Comparison of ENCODE assay signal across 21 cellular contexts in genomic region chr3:10504161-10505049, GRCh38. TPM values are rescaled to one million over a fixed set of nuclear protein-coding genes. Genes with fewer than 3 reads are reported as not detected.
DNase-seq lines count a peak whose midpoint lies in the region; ATAC-seq, FAIRE-seq and TF ChIP-seq lines count a peak whose summit lies in the region.
"Had no signal": no experiment of that assay in that cellular context is flagged by ENCODE, and none has a peak within 500 bp of the region (broad histone marks: within the 10 kb centered on the region; RNA-seq: fewer than 3 reads in every experiment).

No MANE protein-coding gene starts in this region.

- H3K4ac ChIP-seq in H1 (replicated peaks; ENCODE audit: insufficient read length, low read depth, low read length) = peak overlapping the region; percentile 65

- H4K8ac ChIP-seq in H1 (ENCODE audit: extremely low read depth, insufficient read depth, low read length) = peak overlapping the region; percentile 35; the same call in 1 of the 2 replicates

- no peak overlapping the region for H2BK12ac ChIP-seq in H1 (ENCODE audit: low read depth, low read length)

- ATAC-seq in GM21515 (IDR thresholded peaks at IDR 0.05; ENCODE audit: unreplicated experiment) = no peak
- ATAC-seq: activated CD4-positive, CD25-positive, alpha-beta regulatory T cell treated with anti-CD3 and anti-CD28 coated beads, Interleukin-2, amount 50 U/mL, for 24 hours had no signal

- H3K27ac ChIP-seq in H1 (ENCODE audit: low read depth, low read length) = no peak overlapping the region
- H3K27ac ChIP-seq in neural cell (ENCODE audit: low read length) = peak overlapping the region; percentile 28
- no peak overlapping the region for H3K27ac ChIP-seq in Peyer's patch
- H3K27ac ChIP-seq in kidney (ENCODE audit: low read depth in 2 of 2, low read length in 2 of 2) = no peak overlapping the region
- H3K27ac ChIP-seq: C4-2B, cardiac muscle cell had no signal

- H2BK120ac ChIP-seq in H1 (replicated peaks; ENCODE audit: low read depth, low read length) = no peak overlapping the region

- no peak overlapping the region for H3K23ac ChIP-seq in H1 (ENCODE audit: insufficient read length)

- no peak overlapping the region for H2AK5ac ChIP-seq in H1 (ENCODE audit: low read depth, low read length)

- H2AFZ ChIP-seq in H1 (ENCODE audit: low read length) = no peak overlapping the region
- H2AFZ ChIP-seq in neural cell (ENCODE audit: low read depth, low read length) = peak overlapping the region; percentile 33

- no peak overlapping the region for H3K14ac ChIP-seq in H1 (ENCODE audit: insufficient read length)

- no peak for TF ChIP-seq RAD21 in H1 (IDR thresholded peaks at IDR 0.05 in 1 of 2, conservative IDR thresholded peaks at IDR 0.05 in 1 of 2; ENCODE audit: low read depth in 2 of 2, low read length in 2 of 2)
- no peak for TF ChIP-seq RAD21 in neural cell (conservative IDR thresholded peaks at IDR 0.05)

- intact Hi-C loops in kidney (cut with DNase I) = no loop called here

- POLR2A ChIA-PET in H1 (lab: Charles Lee; ENCODE audit: partially characterized antibody) = no interaction called here

- TF ChIP-seq POLR2A in H1 (IDR thresholded peaks at IDR 0.05; ENCODE audit: control extremely low read depth in 1 of 2, low read depth in 2 of 2, low read length in 2 of 2) = no peak
- TF ChIP-seq POLR2A in Peyer's patch (IDR thresholded peaks at IDR 0.05) = no peak

- no peak overlapping the region for H2BK15ac ChIP-seq in H1 (ENCODE audit: low read length)

- no peak overlapping the region for H3K18ac ChIP-seq in H1 (ENCODE audit: extremely low read depth, low read length)

- H3K9me3 ChIP-seq in H1 (ENCODE audit: insufficient read depth in 2 of 2, low read depth in 1 of 2, low read length in 1 of 2) = no peaks in the 10 kb centered on the region
- no peaks in the 10 kb centered on the region for H3K9me3 ChIP-seq in neural cell (ENCODE audit: low read length)
- no peaks in the 10 kb centered on the region for H3K9me3 ChIP-seq in Peyer's patch
- no peaks in the 10 kb centered on the region for H3K9me3 ChIP-seq in kidney (ENCODE audit: control insufficient read depth in 1 of 2, low read length in 2 of 2)

- no peak for TF ChIP-seq EP300 in H1 (IDR thresholded peaks at IDR 0.05; ENCODE audit: borderline replicate concordance in 1 of 2, low read depth in 2 of 2, low read length in 2 of 2)
- TF ChIP-seq EP300 in neural cell (conservative IDR thresholded peaks at IDR 0.05; ENCODE audit: poor library complexity, severe bottlenecking) = no peak

- 79% methylated on average over 15 of the region's 25 CpGs; no CpG with 5 or more reads in 1 of the 2 experiments for WGBS in H1 (ENCODE audit: extremely low coverage in 1 of 2, insufficient coverage in 1 of 2, insufficient read length in 1 of 2, insufficient replicate concordance in 2 of 2, low coverage in 1 of 2, low lambda C conversion rate in 2 of 2, missing lambda C conversion rate in 1 of 2), 2 experiments

- no peak overlapping the region; the same call in 1 of the 2 replicates for H2BK5ac ChIP-seq in H1 (ENCODE audit: low read depth, low read length)

- H3K79me2 ChIP-seq in H1 (ENCODE audit: control insufficient read depth in 1 of 2, insufficient read depth in 2 of 2, low read length in 2 of 2) = no peaks in the 10 kb centered on the region
- H3K79me2 ChIP-seq in neural cell (replicated peaks; ENCODE audit: insufficient read depth, low read length) = no peaks in the 10 kb centered on the region

- no peaks in the 10 kb centered on the region for H3F3A ChIP-seq in neural cell (ENCODE audit: insufficient read depth, low read length, poor library complexity, severe bottlenecking)

- H2BK20ac ChIP-seq in H1 (ENCODE audit: low read length) = no peak overlapping the region

- H3K27me3 ChIP-seq in H1 (replicated peaks in 1 of 4; ENCODE audit: control insufficient read depth in 3 of 4, extremely low read depth in 1 of 4, insufficient read depth in 3 of 4, low read length in 3 of 4) (peaks cover 0 to 12% (median 10%) of the 10 kb centered on the region in 4 experiments; a peak in 5 of 7 replicates), neural cell (ENCODE audit: insufficient read depth, low read depth, low read length) (no peaks in the 10 kb centered on the region), Peyer's patch (peaks cover 0 to 10% of the 10 kb centered on the region in 2 donors)

- peaks cover 5% of the 10 kb centered on the region; the same call in 1 of the 2 replicates for H3K23me2 ChIP-seq in H1 (ENCODE audit: low read depth, low read length)

- DNase-seq in D341Med (ENCODE audit: low spot score) (peak; percentile 56), HuH-7 (ENCODE audit: low spot score) (peak; percentile 79), H1 (ENCODE audit: low read depth in 1 of 2, low spot score in 2 of 2) (no peak), Peyer's patch (no peak), kidney (no peak)
- DNase-seq: activated CD8-positive, alpha-beta memory T cell treated with anti-CD3 and anti-CD28 coated beads, Interleukin-2, amount 50 U/mL, for 4 hours; foreskin melanocyte; HCEC 1CT; immature natural killer cell; NCI-H1436 treated with DMSO at 0.1 percent for 48 hours; stimulated activated naive CD8-positive, alpha-beta T cell treated with anti-CD3 and anti-CD28 coated beads, Interleukin-15, amount 100 ng/mL, for 72 hours had no signal

- CTCF ChIA-PET in H1 (lab: Charles Lee; ENCODE audit: partially characterized antibody) = interaction anchor here (0.8 to 1.4 kb wide), 4 partner anchors 8 to 166 kb away, joined by 3 read pairs; no protein-coding TSS in a partner anchor

- no peaks in the 10 kb centered on the region for H3K36me3 ChIP-seq in H1 (ENCODE audit: control insufficient read depth in 2 of 4, insufficient read depth in 4 of 4, low read length in 3 of 4)
- H3K36me3 ChIP-seq in neural cell (ENCODE audit: insufficient read depth, low read length) = no peaks in the 10 kb centered on the region
- no peaks in the 10 kb centered on the region for H3K36me3 ChIP-seq in Peyer's patch
- no peaks in the 10 kb centered on the region for H3K36me3 ChIP-seq in kidney (ENCODE audit: control insufficient read depth in 1 of 2, insufficient read depth in 2 of 2, low read length in 2 of 2)
- H3K36me3 ChIP-seq: cardiac muscle cell had no signal

- H3K79me1 ChIP-seq in H1 (ENCODE audit: low read depth, low read length) = no peaks in the 10 kb centered on the region

- no peaks in the 10 kb centered on the region for H3K9me2 ChIP-seq in neural cell (ENCODE audit: insufficient read depth, low read length)

- no peak overlapping the region for H3K56ac ChIP-seq in H1 (replicated peaks; ENCODE audit: insufficient read length, low read depth, low read length)

- H3K4me3 ChIP-seq in H1 (ENCODE audit: extremely low read depth in 1 of 4, insufficient read depth in 2 of 4, low read depth in 3 of 4, low read length in 4 of 4) (peak overlapping the region in 2 of 4 experiments; percentile 26 to 64; a peak in 3 of 8 replicates), neural cell (ENCODE audit: low read length) (peak overlapping the region; percentile 68), Peyer's patch (peak overlapping the region in 2 of 4 donors; percentile 12 to 27), kidney (ENCODE audit: low read length in 2 of 2) (no peak overlapping the region)

- H4K20me1 ChIP-seq in H1 (replicated peaks in 1 of 2; ENCODE audit: control insufficient read depth in 1 of 2, insufficient read depth in 2 of 2, low read length in 2 of 2) (no peaks in the 10 kb centered on the region), neural cell (ENCODE audit: insufficient read depth) (no peaks in the 10 kb centered on the region)

- FAIRE-seq in H1 (lab: Jason Lieb, UNC) = no peak
- no peak for FAIRE-seq in kidney (lab: Jason Lieb, UNC)
- FAIRE-seq: endometrium, GM12892 had no signal

- H3K4me1 ChIP-seq in H1 (replicated peaks in 1 of 4; ENCODE audit: control insufficient read depth in 3 of 4, insufficient read depth in 4 of 4, low read length in 3 of 4) (peaks cover 0 to 9% (median 5%) of the 10 kb centered on the region in 4 experiments; a peak in 6 of 7 replicates), Peyer's patch (no peaks in the 10 kb centered on the region), kidney (ENCODE audit: control insufficient read depth in 1 of 2, insufficient read depth in 1 of 2, low read depth in 1 of 2, low read length in 2 of 2) (no peaks in the 10 kb centered on the region)

- no peak overlapping the region for H4K91ac ChIP-seq in H1 (replicated peaks; ENCODE audit: insufficient read length, low read length)

- H4K5ac ChIP-seq in H1 (ENCODE audit: insufficient read length, low read depth, low read length) = no peak overlapping the region

- TF ChIP-seq CTCF in H1 (IDR thresholded peaks at IDR 0.05; ENCODE audit: control extremely low read depth in 1 of 3, insufficient read depth in 1 of 3, low read depth in 1 of 3, low read length in 3 of 3) (no peak), neural cell (IDR thresholded peaks at IDR 0.05; ENCODE audit: poor library complexity, severe bottlenecking) (peak; percentile 21), Peyer's patch (IDR thresholded peaks at IDR 0.05) (no peak), kidney (IDR thresholded peaks at IDR 0.05; ENCODE audit: borderline replicate concordance, extremely low read depth, insufficient read depth) (no peak)

- peak overlapping the region; percentile 56 to 59 for H3K4me2 ChIP-seq in H1 (ENCODE audit: insufficient read depth in 1 of 2, low read depth in 2 of 2, low read length in 2 of 2)
- H3K4me2 ChIP-seq in neural cell (ENCODE audit: low read length) = peak overlapping the region; percentile 59

- H3K9ac ChIP-seq in H1 (replicated peaks in 1 of 4; ENCODE audit: extremely low read depth in 1 of 4, low read depth in 3 of 4, low read length in 3 of 4) (no peak overlapping the region), neural cell (ENCODE audit: low read length) (peak overlapping the region; percentile 70), kidney (ENCODE audit: low read length in 2 of 2) (no peak overlapping the region)

TF ChIP-seq in H1, 55 proteins besides CTCF, POLR2A, EP300 and RAD21 (continues in another document):
- TF ChIP-seq BCL11A (IDR thresholded peaks at IDR 0.05; ENCODE audit: low read depth in 2 of 2, low read length in 2 of 2) = no peak

TF ChIP-seq in neural cell, 6 proteins besides CTCF, POLR2A, EP300 and RAD21 (continues in another document):
- no peak for TF ChIP-seq SMC3 (conservative IDR thresholded peaks at IDR 0.05; ENCODE audit: poor library complexity)

RNA-seq across cellular contexts. Expression of gene ATP2B2, which starts 1.0 kb away (rescaled TPM):
- total RNA-seq in H1 (2021; fragmentation: NEBNext Ultra II Directional; extraction: Animal tissue kit (Norgen Biotek cat#: 25700)) = 0.61 and 1.2 TPM in 2 replicates
- polyA plus RNA-seq in H1 (2011; rRNA removed) = 0.14 and 0.20 TPM in 2 replicates
- polyA plus RNA-seq in H1 (2011; cell fraction: cytosol; rRNA removed) = 0.17 TPM
- polyA plus RNA-seq in H1 (2011; cell fraction: nucleus; rRNA removed) = 0.53 TPM
- polyA plus RNA-seq in H1 (2012, experiment 1 of 2) = 0.08 to 0.39 TPM (median 0.32 TPM) in 4 replicates
- polyA plus RNA-seq in H1 (2012, experiment 2 of 2) = 0.16 TPM
- polyA plus RNA-seq in H1 (2013, experiment 1 of 2) = 0.47 TPM
- 0.31 TPM for polyA plus RNA-seq in H1 (2013, experiment 2 of 2)
- 0.38 and 0.41 TPM in 2 replicates for polyA minus RNA-seq in H1 (2011; rRNA and poly(A)+ RNA removed)
- polyA minus RNA-seq in H1 (2011; cell fraction: cytosol; rRNA and poly(A)+ RNA removed) = 0.22 TPM
- 0.70 TPM for polyA minus RNA-seq in H1 (2011; cell fraction: nucleus; rRNA and poly(A)+ RNA removed)
- 8.3 and 9.5 TPM in 2 replicates for polyA plus RNA-seq in neural cell
- 27.8 and 28.0 TPM in 2 replicates for polyA minus RNA-seq in neural cell
- total RNA-seq in Peyer's patch = not detected
- total RNA-seq in kidney = 0.19 TPM
- polyA plus RNA-seq in kidney (ENCODE audit: insufficient read depth, low read depth, low replicate concordance) = 0.22 TPM
- total RNA-seq: activated naive CD8-positive, alpha-beta T cell treated with anti-CD3 and anti-CD28 coated beads for 36 hours; LHCN-M2; T-helper 1 cell treated with Interleukin-12 subunit alpha and Interleukin-12 subunit beta and Interleukin-4 antibody, amounts not matched to agents 30 ng/mL and 1 ng/mL, for 36 hours had no signal
- polyA plus RNA-seq: immature natural killer cell had no signal

Comparison
In these comparisons a context has a peak if more than half of its experiments do, and no peak if none do; other contexts are left out.
1. DNase-seq: peak in D341Med (single experiment) and HuH-7 (single experiment); none in H1 (0 of 2), Peyer's patch (0 of 3) and kidney (single experiment).